In the genomic region with DNA sequence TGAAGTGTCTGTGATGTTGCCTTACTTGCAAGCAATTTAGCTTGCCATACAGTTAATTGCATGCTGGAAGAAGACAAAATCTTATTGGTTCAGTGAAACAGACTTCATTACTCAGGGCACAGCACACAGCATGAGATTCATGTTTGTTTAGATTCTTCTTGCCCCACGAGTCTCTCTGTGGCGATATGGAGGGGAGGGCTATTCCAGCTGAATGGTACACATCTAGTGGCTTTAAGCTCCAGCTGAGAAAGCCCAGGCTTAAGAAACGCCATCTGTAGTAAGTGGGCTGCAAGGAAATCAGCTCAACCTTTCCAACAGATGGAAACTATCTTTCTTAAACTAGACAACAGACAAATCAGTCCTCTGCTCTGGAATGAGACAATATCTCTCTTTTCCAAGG, we compare ENCODE assay signal across 18 cellular contexts.
"Had no signal": no experiment of that assay in that cellular context is flagged by ENCODE, and none has a peak within 500 bp of the region (broad histone marks: within the 10 kb centered on the region; RNA-seq: fewer than 3 reads in every experiment).

No MANE protein-coding gene starts in this region.

- H3K4me3 ChIP-seq: esophagus squamous epithelium, tibial nerve had no signal

- H3K27me3 ChIP-seq: esophagus squamous epithelium, foreskin keratinocyte, tibial nerve had no signal

- ATAC-seq: activated T-cell treated with anti-CD3 and anti-CD28 coated beads, Interleukin-2, amount 50 U/mL, for 4 hours; effector memory CD8-positive, alpha-beta T cell; foreskin keratinocyte; left cardiac atrium; natural killer cell treated with Interleukin-12 subunit alpha and Interleukin-12 subunit beta and Interleukin-15 and Interleukin-18, amount 100 ng/mL, for 72 hours had no signal

- H3K27ac ChIP-seq: esophagus squamous epithelium, foreskin keratinocyte, tibial nerve had no signal

- H3K4me1 Mint-ChIP-seq: activated CD4-positive, alpha-beta T cell treated with anti-CD3 and anti-CD28 coated beads, Interleukin-2, amount 10 ng/mL, durations not matched to agents 24 days and 14 days had no signal

- H3K27me3 Mint-ChIP-seq: activated CD4-positive, alpha-beta T cell treated with anti-CD3 and anti-CD28 coated beads, Interleukin-2, amount 10 ng/mL, durations not matched to agents 24 days and 14 days; effector memory CD8-positive, alpha-beta T cell; natural killer cell treated with Interleukin-12 subunit alpha and Interleukin-12 subunit beta and Interleukin-15 and Interleukin-18, amount 100 ng/mL, for 72 hours; stimulated activated naive CD8-positive, alpha-beta T cell treated with anti-CD3 and anti-CD28 coated beads, Interleukin-15, Interleukin-2, amounts not matched to agents 100 ng/mL and 50 ng/mL, for 24 hours had no signal

- H3K9me3 ChIP-seq: tibial nerve had no signal

- DNase-seq: activated CD4-positive, alpha-beta T cell treated with anti-CD3 and anti-CD28 coated beads, Interleukin-2, amount 10 ng/mL, durations not matched to agents 24 days and 14 days; activated CD8-positive, alpha-beta memory T cell treated with anti-CD3 and anti-CD28 coated beads, Interleukin-2, amount 50 U/mL, for 4 hours; activated naive CD4-positive, alpha-beta T cell treated with anti-CD3 and anti-CD28 coated beads for 36 hours; activated T-cell treated with anti-CD3 and anti-CD28 coated beads, Interleukin-2, amount 50 U/mL, for 4 hours; dermis blood vessel endothelial cell; effector memory CD8-positive, alpha-beta T cell; esophagus squamous epithelium; glutamatergic neuron; hippocampal formation; left cardiac atrium; nucleus accumbens; posterior cingulate gyrus; retina; T1000 had no signal

- H3K36me3 ChIP-seq: esophagus squamous epithelium, tibial nerve had no signal

- H3K27ac Mint-ChIP-seq: activated naive CD4-positive, alpha-beta T cell treated with anti-CD3 and anti-CD28 coated beads for 36 hours; effector memory CD8-positive, alpha-beta T cell; natural killer cell treated with Interleukin-12 subunit alpha and Interleukin-12 subunit beta and Interleukin-15 and Interleukin-18, amount 100 ng/mL, for 72 hours; stimulated activated naive CD8-positive, alpha-beta T cell treated with anti-CD3 and anti-CD28 coated beads, Interleukin-15, Interleukin-2, amounts not matched to agents 100 ng/mL and 50 ng/mL, for 24 hours had no signal

- H3K4me3 Mint-ChIP-seq: activated CD4-positive, alpha-beta T cell treated with anti-CD3 and anti-CD28 coated beads, Interleukin-2, amount 10 ng/mL, durations not matched to agents 24 days and 14 days; activated naive CD4-positive, alpha-beta T cell treated with anti-CD3 and anti-CD28 coated beads for 36 hours; activated T-cell treated with anti-CD3 and anti-CD28 coated beads, Interleukin-2, amount 50 U/mL, for 4 hours; effector memory CD8-positive, alpha-beta T cell; natural killer cell treated with Interleukin-12 subunit alpha and Interleukin-12 subunit beta and Interleukin-15 and Interleukin-18, amount 100 ng/mL, for 72 hours; stimulated activated naive CD8-positive, alpha-beta T cell treated with anti-CD3 and anti-CD28 coated beads, Interleukin-15, Interleukin-2, amounts not matched to agents 100 ng/mL and 50 ng/mL, for 24 hours had no signal

- H3K4me1 ChIP-seq: esophagus squamous epithelium, tibial nerve had no signal

- H3K9me3 Mint-ChIP-seq: activated CD4-positive, alpha-beta T cell treated with anti-CD3 and anti-CD28 coated beads, Interleukin-2, amount 10 ng/mL, durations not matched to agents 24 days and 14 days; activated naive CD4-positive, alpha-beta T cell treated with anti-CD3 and anti-CD28 coated beads for 36 hours had no signal
